18 cellular contexts compared by ENCODE assay signal in the genomic region with DNA sequence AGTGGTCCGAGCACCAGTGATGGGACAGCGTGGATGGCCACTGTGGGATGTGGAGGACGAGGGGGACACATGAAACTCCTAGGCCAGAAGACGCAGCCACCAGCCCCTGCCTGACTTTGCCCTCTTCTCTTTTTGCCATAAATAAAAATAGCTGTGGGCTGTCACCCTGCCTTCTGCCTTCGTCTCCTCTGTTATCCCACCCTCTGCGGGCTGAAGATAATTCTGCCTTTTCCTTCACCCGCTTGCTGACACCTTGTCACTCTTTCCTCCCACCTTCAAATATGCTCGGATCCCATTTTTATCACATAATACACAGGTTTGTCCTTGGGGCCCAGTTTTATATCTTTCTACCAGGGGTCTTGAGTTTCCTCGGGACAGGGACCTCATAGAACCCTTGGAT.
"Had no signal": no experiment of that assay in that cellular context is flagged by ENCODE, and none has a peak within 500 bp of the region (broad histone marks: within the 10 kb centered on the region; RNA-seq: fewer than 3 reads in every experiment).

No MANE protein-coding gene starts in this region.

- H3K27me3 Mint-ChIP-seq: activated T-cell treated with anti-CD3 and anti-CD28 coated beads, Interleukin-2, amount 50 U/mL, for 24 hours had no signal

- H3K9me3 Mint-ChIP-seq: activated naive CD8-positive, alpha-beta T cell treated with anti-CD3 and anti-CD28 coated beads, Interleukin-2, amount 10 ng/mL, durations not matched to agents 7 days and 5 days; activated T-cell treated with anti-CD3 and anti-CD28 coated beads, Interleukin-2, amount 50 U/mL, for 24 hours; stimulated activated memory B cell treated with anti-CD40 and anti-IgM and Interleukin-4, amounts not matched to agents 10 μg/mL and 1 μg/mL and 100 μg/mL, for 72 hours; T-helper 2 cell treated with Interferon-gamma antibody and Interleukin-4, amounts not matched to agents 5 μg/mL and 100 μg/mL, for 36 hours had no signal

- ATAC-seq: heart left ventricle; left lung; stimulated activated memory B cell treated with anti-CD40 and anti-IgM and Interleukin-4, amounts not matched to agents 10 μg/mL and 1 μg/mL and 100 μg/mL, for 72 hours had no signal

- H3K4me3 Mint-ChIP-seq: activated naive CD8-positive, alpha-beta T cell treated with anti-CD3 and anti-CD28 coated beads, Interleukin-2, amount 10 ng/mL, durations not matched to agents 7 days and 5 days; activated T-cell treated with anti-CD3 and anti-CD28 coated beads, Interleukin-2, amount 50 U/mL, for 24 hours; stimulated activated memory B cell treated with anti-CD40 and anti-IgM and Interleukin-4, amounts not matched to agents 10 μg/mL and 1 μg/mL and 100 μg/mL, for 72 hours; T-helper 2 cell treated with Interferon-gamma antibody and Interleukin-4, amounts not matched to agents 5 μg/mL and 100 μg/mL, for 36 hours had no signal

- H3K4me3 ChIP-seq: ascending aorta, heart left ventricle, left lung, right atrium auricular region, spleen, tibial artery had no signal

- DNase-seq: activated CD4-positive, alpha-beta T cell treated with anti-CD3 and anti-CD28 coated beads, Interleukin-2, amount 50 U/mL, for 4 hours; activated CD4-positive, CD25-positive, alpha-beta regulatory T cell treated with anti-CD3 and anti-CD28 coated beads, Interleukin-2, amount 50 U/mL, for 72 hours; activated gamma-delta T cell; activated naive CD8-positive, alpha-beta T cell treated with anti-CD3 and anti-CD28 coated beads, Interleukin-2, amount 10 ng/mL, durations not matched to agents 7 days and 5 days; activated T-cell treated with anti-CD3 and anti-CD28 coated beads, Interleukin-2, amount 50 U/mL, for 24 hours; heart left ventricle; islet precursor cell; midbrain; spleen; stimulated activated CD4-positive, alpha-beta T cell treated with anti-CD3 and anti-CD28 coated beads, Interleukin-1b, Interleukin-23, amount 100 ng/mL, for 48 hours; SW 1271; tibial artery had no signal

- H3K4me1 Mint-ChIP-seq: activated naive CD8-positive, alpha-beta T cell treated with anti-CD3 and anti-CD28 coated beads, Interleukin-2, amount 10 ng/mL, durations not matched to agents 7 days and 5 days; stimulated activated memory B cell treated with anti-CD40 and anti-IgM and Interleukin-4, amounts not matched to agents 10 μg/mL and 1 μg/mL and 100 μg/mL, for 72 hours had no signal

- H3K27ac Mint-ChIP-seq: activated naive CD8-positive, alpha-beta T cell treated with anti-CD3 and anti-CD28 coated beads, Interleukin-2, amount 10 ng/mL, durations not matched to agents 7 days and 5 days; activated T-cell treated with anti-CD3 and anti-CD28 coated beads, Interleukin-2, amount 50 U/mL, for 24 hours; stimulated activated memory B cell treated with anti-CD40 and anti-IgM and Interleukin-4, amounts not matched to agents 10 μg/mL and 1 μg/mL and 100 μg/mL, for 72 hours; T-helper 2 cell treated with Interferon-gamma antibody and Interleukin-4, amounts not matched to agents 5 μg/mL and 100 μg/mL, for 36 hours had no signal

- H3K27ac ChIP-seq: ascending aorta, left lung, neutrophil, tibial artery had no signal

- H3K36me3 Mint-ChIP-seq: activated naive CD8-positive, alpha-beta T cell treated with anti-CD3 and anti-CD28 coated beads, Interleukin-2, amount 10 ng/mL, durations not matched to agents 7 days and 5 days; stimulated activated memory B cell treated with anti-CD40 and anti-IgM and Interleukin-4, amounts not matched to agents 10 μg/mL and 1 μg/mL and 100 μg/mL, for 72 hours had no signal
